8 cellular contexts compared by ENCODE assay signal in genomic region chr3:108089544-108089943, GRCh38. TPM values are rescaled to one million over a fixed set of nuclear protein-coding genes. Genes with fewer than 3 reads are reported as not detected.
DNase-seq lines count a peak whose midpoint lies in the region; ATAC-seq, FAIRE-seq and TF ChIP-seq lines count a peak whose summit lies in the region.

No MANE protein-coding gene starts in this region.

- H3K4me1 ChIP-seq in heart left ventricle (peaks cover 0 to 54% (median 19%) of the 10 kb centered on the region in 12 donors), astrocyte (ENCODE audit: insufficient read depth, low read length) (peaks cover 14% of the 10 kb centered on the region), liver (ENCODE audit: control insufficient read depth in 4 of 4, insufficient read depth in 4 of 4, low read length in 3 of 4) (peaks cover 2 to 18% (median 15%) of the 10 kb centered on the region in 4 donors), upper lobe of left lung (peaks cover 14 to 55% (median 27%) of the 10 kb centered on the region in 4 donors)

- peaks cover 2% of the 10 kb centered on the region for H3K4me1 Mint-ChIP-seq in astrocyte (ENCODE audit: low read depth, unreplicated experiment)

- peaks cover 12% of the 10 kb centered on the region for H3K27me3 Mint-ChIP-seq in astrocyte (ENCODE audit: low read depth, unreplicated experiment)

- WGBS in heart left ventricle, 4 donors = 2 to 6% (median 4%) methylated on average over 7 of the region's 7 CpGs
- WGBS in liver = 19% methylated on average over 7 of the region's 7 CpGs
- WGBS in upper lobe of left lung, 2 donors = 3 to 7% methylated on average over 7 of the region's 7 CpGs

- H3K9ac ChIP-seq in astrocyte (ENCODE audit: low read length) (peak overlapping the region; percentile 82), liver (ENCODE audit: low read depth in 1 of 2, low read length in 2 of 2) (peak overlapping the region; percentile 32 to 91)

- no peaks in the 10 kb centered on the region for H3K9me3 Mint-ChIP-seq in astrocyte (ENCODE audit: unreplicated experiment)

- FAIRE-seq in astrocyte (lab: Jason Lieb, UNC) = no peak

- peak overlapping the region; percentile 84 to 99 (median 92) for H3K4me3 ChIP-seq in heart left ventricle
- peak overlapping the region; percentile 81 for H3K4me3 ChIP-seq in astrocyte (ENCODE audit: insufficient read depth, low read depth, low read length)
- peak overlapping the region; percentile 56 to 98 (median 86) for H3K4me3 ChIP-seq in liver (ENCODE audit: low read depth in 1 of 3, low read length in 3 of 3)
- H3K4me3 ChIP-seq in upper lobe of left lung = peak overlapping the region; percentile 82 to 92 (median 86)

- H3K27ac ChIP-seq in heart left ventricle = peak overlapping the region in 8 of 12 donors; percentile 78 to 97 (median 92)
- H3K27ac ChIP-seq in astrocyte (ENCODE audit: low read depth, low read length) = no peak overlapping the region
- H3K27ac ChIP-seq in liver (ENCODE audit: low read depth in 1 of 2, low read length in 2 of 2) = peak overlapping the region; percentile 91 to 93
- peak overlapping the region; percentile 94 to 97 (median 96) for H3K27ac ChIP-seq in upper lobe of left lung

- H3K36me3 ChIP-seq in heart left ventricle = peaks cover 0 to 8% (median 0%) of the 10 kb centered on the region in 9 donors
- H3K36me3 ChIP-seq in astrocyte (ENCODE audit: insufficient read depth, low read length) = peaks cover 3% of the 10 kb centered on the region
- no peaks in the 10 kb centered on the region for H3K36me3 ChIP-seq in liver (ENCODE audit: control insufficient read depth in 4 of 4, insufficient read depth in 3 of 4, low read depth in 1 of 4, low read length in 3 of 4)
- H3K36me3 ChIP-seq in upper lobe of left lung = no peaks in the 10 kb centered on the region

- peaks cover 43% of the 10 kb centered on the region for H3K79me2 ChIP-seq in astrocyte (ENCODE audit: insufficient read depth, low read length)

- no peaks in the 10 kb centered on the region for H3K27me3 ChIP-seq in heart left ventricle
- H3K27me3 ChIP-seq in astrocyte (ENCODE audit: insufficient read depth, low read length) = peaks cover 2% of the 10 kb centered on the region
- no peaks in the 10 kb centered on the region for H3K27me3 ChIP-seq in liver (ENCODE audit: control insufficient read depth in 4 of 4, insufficient read depth in 4 of 4, low read length in 3 of 4)
- no peaks in the 10 kb centered on the region for H3K27me3 ChIP-seq in upper lobe of left lung

- no peaks in the 10 kb centered on the region for H3K36me3 Mint-ChIP-seq in astrocyte (ENCODE audit: low read depth, unreplicated experiment)

- H3K4me2 ChIP-seq in astrocyte (ENCODE audit: low read length) = peak overlapping the region; percentile 92

- H3K27ac Mint-ChIP-seq in astrocyte (ENCODE audit: unreplicated experiment) = no peak overlapping the region

- no peak for TF ChIP-seq POLR2A in heart left ventricle (IDR thresholded peaks at IDR 0.05)
- TF ChIP-seq POLR2A in upper lobe of left lung (IDR thresholded peaks at IDR 0.05) = no peak

- peak overlapping the region; percentile 16 for H2AFZ ChIP-seq in astrocyte (ENCODE audit: low read depth, low read length)

- H3K4me3 Mint-ChIP-seq in astrocyte (ENCODE audit: unreplicated experiment) = peak overlapping the region; percentile 92

- no peak for TF ChIP-seq CTCF in heart left ventricle (IDR thresholded peaks at IDR 0.05)
- TF ChIP-seq CTCF in astrocyte (IDR thresholded peaks at IDR 0.05; ENCODE audit: insufficient read depth, low read depth, low read length) = no peak
- TF ChIP-seq CTCF in liver (IDR thresholded peaks at IDR 0.05; ENCODE audit: low read depth, low read length, missing input control) = no peak
- TF ChIP-seq CTCF in upper lobe of left lung (IDR thresholded peaks at IDR 0.05) = no peak

- H3K9me3 ChIP-seq in heart left ventricle (no peaks in the 10 kb centered on the region), astrocyte (ENCODE audit: insufficient read depth, low read depth, low read length) (no peaks in the 10 kb centered on the region), liver (ENCODE audit: control insufficient read depth in 4 of 4, low read length in 3 of 4) (no peaks in the 10 kb centered on the region), upper lobe of left lung (no peaks in the 10 kb centered on the region)

- peaks cover 5% of the 10 kb centered on the region for H4K20me1 ChIP-seq in astrocyte (ENCODE audit: insufficient read depth, low read length)

- TF ChIP-seq RAD21 in liver (IDR thresholded peaks at IDR 0.05) = no peak

- TF ChIP-seq EP300 in upper lobe of left lung (IDR thresholded peaks at IDR 0.05) = no peak

- DNase-seq in heart left ventricle = no peak
- no peak for DNase-seq in left cardiac atrium
- no peak for DNase-seq in astrocyte (ENCODE audit: low read depth)
- DNase-seq in upper lobe of left lung = no peak

- ATAC-seq in heart left ventricle (no peak), left cardiac atrium (no peak), upper lobe of left lung (ENCODE audit: low FRiP score in 2 of 2) (no peak), HG03139 (IDR thresholded peaks at IDR 0.05; ENCODE audit: unreplicated experiment) (no peak), GM19452 (IDR thresholded peaks at IDR 0.05; ENCODE audit: unreplicated experiment) (no peak), GM21360 (IDR thresholded peaks at IDR 0.05; ENCODE audit: unreplicated experiment) (no peak)

- intact Hi-C loops in heart left ventricle (cut with DNase I) = loop anchor here in 2 of 10 donors (10.0 kb wide), 2 partner anchors 165 to 415 kb away; no protein-coding TSS in a partner anchor
- intact Hi-C loops in left cardiac atrium (cut with DNase I) = loop anchor here in 1 of 2 donors (10.0 kb wide), 1 partner anchor 115 kb away; no protein-coding TSS in a partner anchor

TF ChIP-seq in liver, 16 proteins besides CTCF, POLR2A, EP300 and RAD21:
- no peak for TF ChIP-seq HNF4A (conservative IDR thresholded peaks at IDR 0.05)
- TF ChIP-seq RXRA (IDR thresholded peaks at IDR 0.05) = no peak
- TF ChIP-seq SP1 (IDR thresholded peaks at IDR 0.05) = no peak
- no peak for TF ChIP-seq FOXA1 (IDR thresholded peaks at IDR 0.05)
- no peak for TF ChIP-seq JUND (IDR thresholded peaks at IDR 0.05)
- no peak for TF ChIP-seq HNF4G (IDR thresholded peaks at IDR 0.05)
- TF ChIP-seq REST (IDR thresholded peaks at IDR 0.05) = no peak
- TF ChIP-seq TAF1 (conservative IDR thresholded peaks at IDR 0.05) = no peak
- TF ChIP-seq YY1 (IDR thresholded peaks at IDR 0.05) = no peak
- TF ChIP-seq ZBTB33 (IDR thresholded peaks at IDR 0.05) = no peak
- no peak for TF ChIP-seq MAX (IDR thresholded peaks at IDR 0.05)
- no peak for TF ChIP-seq NR2F2 (IDR thresholded peaks at IDR 0.05)
- no peak for TF ChIP-seq FOXA2 (IDR thresholded peaks at IDR 0.05)
TF ChIP-seq in liver: peak in this region for 0.

RNA-seq across cellular contexts. Expression of gene CD47, which starts 1.3 kb away (rescaled TPM):
- 10 to 100 TPM; 34.4 to 80.6 (median 45.2) TPM for total RNA-seq in heart left ventricle
- polyA plus RNA-seq in heart left ventricle = 10 to 100 TPM; 27.7 to 29.3 TPM
- 10 to 100 TPM; 75.0 to 93.3 TPM for total RNA-seq in left cardiac atrium
- 33.8 and 34.4 TPM in 2 replicates for total RNA-seq in astrocyte
- total RNA-seq in liver = 10 to 100 TPM; 29.0 to 38.8 TPM
- polyA plus RNA-seq in liver = 10 to 100 TPM; 23.4 to 39.5 TPM
- 100 to 1,000 TPM in 4 of 6 donors, 10 to 100 TPM in 2; 79.6 to 352 (median 229) TPM for total RNA-seq in upper lobe of left lung
